27 cellular contexts compared by ENCODE assay signal in genomic region chr4:9735515-9735914, GRCh38. TPM values are rescaled to one million over a fixed set of nuclear protein-coding genes. Genes with fewer than 3 reads are reported as not detected.
"Had no signal": no experiment of that assay in that cellular context is flagged by ENCODE, and none has a peak within 500 bp of the region (broad histone marks: within the 10 kb centered on the region; RNA-seq: fewer than 3 reads in every experiment).

No MANE protein-coding gene starts in this region.

- H3K27ac ChIP-seq: dorsolateral prefrontal cortex, epithelial cell of prostate, esophagus muscularis mucosa, gastrocnemius medialis, heart right ventricle, neural progenitor cell, ovary, right atrium auricular region, suprapubic skin, thyroid gland had no signal

- H3K9me3 Mint-ChIP-seq: mesothelial cell of epicardium, natural killer cell, type B pancreatic cell had no signal

- H3K4me1 Mint-ChIP-seq: mesothelial cell of epicardium, natural killer cell had no signal

- H3K36me3 Mint-ChIP-seq: mesothelial cell of epicardium, natural killer cell, neural progenitor cell, type B pancreatic cell had no signal

- H2AFZ ChIP-seq: neural progenitor cell had no signal

- H3K27me3 ChIP-seq: dorsolateral prefrontal cortex, esophagus muscularis mucosa, gastrocnemius medialis, heart right ventricle, neural progenitor cell, ovary, right atrium auricular region, suprapubic skin, thyroid gland had no signal

- H3K27ac Mint-ChIP-seq: mesothelial cell of epicardium, natural killer cell, neural progenitor cell, type B pancreatic cell had no signal

- DNase-seq: cortex of kidney; dorsolateral prefrontal cortex; effector CD8-positive, alpha-beta T cell; gastrocnemius medialis; heart right ventricle; islet precursor cell; mammary epithelial cell; natural killer cell; nucleus accumbens; ovary; stimulated activated CD4-positive, alpha-beta T cell treated with anti-CD3 and anti-CD28 coated beads, Interleukin-2, amount 100 ng/mL, for 48 hours; stimulated activated naive CD4-positive, alpha-beta T cell treated with Interleukin-2 at 50 U/mL for 16 hours; thyroid gland had no signal

- FAIRE-seq: urothelium cell line had no signal

- H3K4me3 Mint-ChIP-seq: mesothelial cell of epicardium, natural killer cell, neural progenitor cell, type B pancreatic cell had no signal

- H3K4me3 ChIP-seq: dorsolateral prefrontal cortex, esophagus muscularis mucosa, gastrocnemius medialis, heart right ventricle, neural progenitor cell, ovary, right atrium auricular region, smooth muscle cell, suprapubic skin, thyroid gland had no signal

- H3K9me3 ChIP-seq: esophagus muscularis mucosa, gastrocnemius medialis, heart right ventricle, ovary, right atrium auricular region, suprapubic skin, thyroid gland had no signal

- ATAC-seq: gastrocnemius medialis, heart right ventricle, left lobe of liver, natural killer cell had no signal

- H3K4me1 ChIP-seq: esophagus muscularis mucosa, gastrocnemius medialis, right atrium auricular region, suprapubic skin, thyroid gland had no signal

- H3K4me2 ChIP-seq: neural progenitor cell, smooth muscle cell had no signal

- H3K9ac ChIP-seq: neural progenitor cell had no signal

- H3K36me3 ChIP-seq: esophagus muscularis mucosa, gastrocnemius medialis, heart right ventricle, neural progenitor cell, ovary, right atrium auricular region, suprapubic skin, thyroid gland had no signal

RNA-seq across cellular contexts. Expression of gene DRD5, which starts 45.9 kb away (rescaled TPM):
- total RNA-seq: esophagus muscularis mucosa, fibroblast of villous mesenchyme, gastrocnemius medialis, heart right ventricle, left lobe of liver, mammary epithelial cell, mucosa of gallbladder, myocyte, natural killer cell, posterior vena cava, smooth muscle cell, suprapubic skin, thyroid gland had no signal
- polyA plus RNA-seq: mammary epithelial cell, ovary, smooth muscle cell had no signal
